In the genomic region with DNA sequence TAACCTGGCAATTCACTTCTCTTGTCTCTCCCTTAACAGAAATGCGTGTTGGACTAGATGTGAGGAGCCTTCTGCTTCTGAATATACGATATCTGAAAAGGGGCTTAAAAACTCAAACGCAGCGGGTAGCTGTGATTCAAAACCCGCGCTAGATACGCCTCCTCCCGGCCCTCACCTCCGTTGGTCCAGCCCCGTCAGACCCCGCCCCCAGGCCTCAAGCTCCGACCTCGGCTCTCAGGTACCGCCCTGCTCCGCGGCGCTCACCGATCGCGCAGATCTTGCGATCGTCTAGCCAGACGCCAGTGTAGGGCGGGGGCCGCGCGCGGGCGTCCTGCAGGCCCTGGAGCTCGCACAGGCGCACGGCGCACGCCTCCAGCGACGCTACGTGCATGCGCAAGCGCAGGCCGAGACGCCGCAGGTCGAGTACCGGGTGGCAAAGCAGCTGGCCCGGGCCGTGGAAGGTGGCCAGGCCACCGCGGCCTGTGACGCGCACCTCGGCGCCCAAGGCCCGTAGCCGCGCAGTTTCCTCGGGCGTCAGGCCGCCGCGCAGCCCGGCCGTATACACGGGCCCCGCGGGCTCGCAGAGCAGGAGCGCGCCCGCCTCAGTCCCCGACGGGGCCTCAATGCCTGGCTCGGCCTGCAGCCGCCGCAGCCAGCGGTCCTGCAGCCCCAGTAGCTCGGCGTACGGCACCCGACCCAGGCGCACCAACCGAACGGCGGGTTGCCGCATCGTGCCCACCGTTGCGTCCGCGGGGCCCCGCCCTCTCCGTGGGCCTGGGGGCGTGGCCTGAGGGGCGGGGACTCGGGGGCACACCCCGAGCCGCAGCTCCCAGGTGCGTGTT, we compare ENCODE assay signal across 8 cellular contexts. TPM values are rescaled to one million over a fixed set of nuclear protein-coding genes. Genes with fewer than 3 reads are reported as not detected.
DNase-seq lines count a peak whose midpoint lies in the region; ATAC-seq and FAIRE-seq lines count a peak whose summit lies in the region.

A gene (minus strand): TSS at position 751 of the 842 bp plus-strand sequence. CDS start 21 bp downstream, at position 730.

- DNase-seq in GM18507 (ENCODE audit: extremely low spot score, insufficient read length, low read depth) (peak; percentile 83), NCI-H1930 (lab: John Stamatoyannopoulos, UW) (peak; percentile 93 to 96), T-helper 9 cell (peak; percentile 94), astrocyte of the hippocampus (ENCODE audit: low read depth, low spot score) (peak; percentile 99), hippocampal formation (lab: John Stamatoyannopoulos, UW) (peak; percentile 85 to 92), renal cortical epithelial cell (ENCODE audit: low read depth) (peak; percentile 91), OCI-M2 (lab: John Stamatoyannopoulos, UW; ENCODE audit: unreplicated experiment) (no peak)

- peak; percentile 97 for FAIRE-seq in GM18507 (lab: Jason Lieb, UNC)

- ATAC-seq in HG02973 (IDR thresholded peaks at IDR 0.05; ENCODE audit: unreplicated experiment), result peak; percentile 95

RNA-seq across cellular contexts. Expression of the gene that starts here (rescaled TPM):
- 4.2 and 5.0 TPM in 2 replicates for total RNA-seq in renal cortical epithelial cell
